Comparison of ENCODE assay signal across 14 cellular contexts in the genomic region with DNA sequence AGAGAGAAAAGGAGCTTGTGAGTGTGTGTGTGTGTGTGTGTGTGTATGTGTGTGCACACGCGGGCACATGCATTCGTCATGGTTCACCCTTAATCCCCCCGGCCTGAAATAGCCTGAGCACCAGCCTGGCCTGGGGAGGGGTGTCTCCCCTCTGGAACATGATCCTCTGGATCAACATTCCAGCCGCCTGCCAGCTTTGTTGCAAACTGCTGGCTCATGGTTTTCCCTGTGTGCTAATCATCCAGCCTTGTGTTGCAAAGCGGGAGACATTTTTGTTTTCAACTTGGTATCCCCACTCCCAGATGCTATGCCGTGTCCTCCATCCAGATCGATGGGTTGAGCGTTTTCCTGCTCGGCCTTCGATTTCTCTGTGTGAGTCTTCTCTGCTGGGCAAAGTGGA.
A peak's percentile ranks its signal among the peaks of the same experiment; 100 is the strongest.
DNase-seq lines count a peak whose midpoint lies in the region; ATAC-seq and TF ChIP-seq lines count a peak whose summit lies in the region.
"Had no signal": no experiment of that assay in that cellular context is flagged by ENCODE, and none has a peak within 500 bp of the region (broad histone marks: within the 10 kb centered on the region; RNA-seq: fewer than 3 reads in every experiment).

No MANE protein-coding gene starts in this region.

- no peaks in the 10 kb centered on the region for H3K9me3 Mint-ChIP-seq in endothelial cell (ENCODE audit: unreplicated experiment)
- H3K9me3 Mint-ChIP-seq: dendritic cell treated with granulocyte-macrophage colony-stimulating factor and Interleukin-4, amounts not matched to agents 40 ng/mL and 50 ng/mL, for 4 days; stimulated activated naive B cell treated with anti-CD40 and anti-IgM and Interleukin-4, amounts not matched to agents 10 μg/mL and 1 μg/mL and 100 μg/mL, for 72 hours had no signal

- H3K9me3 ChIP-seq in T-helper 17 cell (ENCODE audit: control insufficient read depth, low read length, poor library complexity, severe bottlenecking) (no peaks in the 10 kb centered on the region), aorta (ENCODE audit: control insufficient read depth, low read length) (no peaks in the 10 kb centered on the region), thyroid gland (no peaks in the 10 kb centered on the region)
- H3K9me3 ChIP-seq: Peyer's patch, vagina had no signal

- H3K4me3 Mint-ChIP-seq in T-helper 17 cell (no peak overlapping the region), endothelial cell (ENCODE audit: unreplicated experiment) (no peak overlapping the region)
- H3K4me3 Mint-ChIP-seq: activated naive CD8-positive, alpha-beta T cell; dendritic cell treated with granulocyte-macrophage colony-stimulating factor and Interleukin-4, amounts not matched to agents 40 ng/mL and 50 ng/mL, for 4 days; stimulated activated naive B cell treated with anti-CD40 and anti-IgM and Interleukin-4, amounts not matched to agents 10 μg/mL and 1 μg/mL and 100 μg/mL, for 72 hours had no signal

- H3K27ac Mint-ChIP-seq in T-helper 17 cell: peak overlapping the region; percentile 39
- peak overlapping the region; percentile 26 for H3K27ac Mint-ChIP-seq in endothelial cell (ENCODE audit: unreplicated experiment)
- H3K27ac Mint-ChIP-seq: activated naive CD8-positive, alpha-beta T cell; CD14-positive monocyte; dendritic cell treated with granulocyte-macrophage colony-stimulating factor and Interleukin-4, amounts not matched to agents 40 ng/mL and 50 ng/mL, for 4 days; stimulated activated naive B cell treated with anti-CD40 and anti-IgM and Interleukin-4, amounts not matched to agents 10 μg/mL and 1 μg/mL and 100 μg/mL, for 72 hours had no signal

- no peaks in the 10 kb centered on the region for H3K36me3 ChIP-seq in aorta (ENCODE audit: control insufficient read depth in 1 of 2, insufficient read depth in 2 of 2, low read length in 1 of 2)
- peaks cover 8 to 12% of the 10 kb centered on the region in 2 donors for H3K36me3 ChIP-seq in thyroid gland
- H3K36me3 ChIP-seq: Peyer's patch, vagina had no signal

- ATAC-seq in T-helper 17 cell (no peak), aorta (ENCODE audit: low FRiP score) (peak; percentile 55)
- ATAC-seq: activated CD4-positive, CD25-positive, alpha-beta regulatory T cell treated with anti-CD3 and anti-CD28 coated beads, Interleukin-2, amount 50 U/mL, for 24 hours; stimulated activated naive B cell treated with anti-CD40 and anti-IgM and Interleukin-4, amounts not matched to agents 10 μg/mL and 1 μg/mL and 100 μg/mL, for 72 hours had no signal

- H3K36me3 Mint-ChIP-seq in T-helper 17 cell (ENCODE audit: low read depth): no peaks in the 10 kb centered on the region
- H3K36me3 Mint-ChIP-seq in endothelial cell (ENCODE audit: low read depth, unreplicated experiment): peaks cover 26% of the 10 kb centered on the region
- H3K36me3 Mint-ChIP-seq: activated naive CD8-positive, alpha-beta T cell; CD14-positive monocyte; stimulated activated naive B cell treated with anti-CD40 and anti-IgM and Interleukin-4, amounts not matched to agents 10 μg/mL and 1 μg/mL and 100 μg/mL, for 72 hours had no signal

- no peak overlapping the region for H3K4me3 ChIP-seq in aorta (ENCODE audit: low read length in 2 of 2)
- no peak overlapping the region for H3K4me3 ChIP-seq in thyroid gland (replicated peaks in 1 of 3)
- H3K4me3 ChIP-seq: Peyer's patch, vagina had no signal

- H3K4me1 Mint-ChIP-seq in T-helper 17 cell: peaks cover 15% of the 10 kb centered on the region
- peaks cover 69% of the 10 kb centered on the region for H3K4me1 Mint-ChIP-seq in endothelial cell (ENCODE audit: unreplicated experiment)

- H3K27ac ChIP-seq in aorta (ENCODE audit: low read depth in 1 of 2, low read length in 2 of 2) (no peak overlapping the region), thyroid gland (no peak overlapping the region)
- H3K27ac ChIP-seq: Peyer's patch, vagina had no signal

- H3K4me1 ChIP-seq in aorta (ENCODE audit: control insufficient read depth in 1 of 2, insufficient read depth in 2 of 2, low read length in 2 of 2): no peaks in the 10 kb centered on the region
- no peaks in the 10 kb centered on the region for H3K4me1 ChIP-seq in thyroid gland
- H3K4me1 ChIP-seq: Peyer's patch had no signal

- H3K27me3 ChIP-seq in aorta (ENCODE audit: control insufficient read depth in 1 of 2, insufficient read depth in 2 of 2, low read length in 1 of 2): no peaks in the 10 kb centered on the region
- no peaks in the 10 kb centered on the region for H3K27me3 ChIP-seq in thyroid gland
- H3K27me3 ChIP-seq: Peyer's patch, vagina had no signal

- DNase-seq in T-helper 17 cell: no peak
- no peak for DNase-seq in endothelial cell (ENCODE audit: low spot score)
- DNase-seq in myocyte (ENCODE audit: low read depth): peak; percentile 84
- DNase-seq in aorta: peak in 1 of 2 donors; percentile 74
- DNase-seq in thyroid gland: no peak
- DNase-seq in DMS79 (lab: John Stamatoyannopoulos, UW): no peak
- no peak for DNase-seq in SK-N-DZ (ENCODE audit: low spot score)
- DNase-seq: stimulated activated naive B cell treated with anti-CD40 and anti-IgM and Interleukin-4, amounts not matched to agents 10 μg/mL and 1 μg/mL and 100 μg/mL, for 72 hours had no signal

- WGBS in aorta, 2 donors: 62 to 67% methylated on average over 11 of the region's 11 CpGs
- 86 to 94% methylated on average over 11 of the region's 11 CpGs for WGBS in thyroid gland, 2 donors

- H3K27me3 Mint-ChIP-seq in T-helper 17 cell (peaks cover 89% of the 10 kb centered on the region), endothelial cell (ENCODE audit: unreplicated experiment) (peaks cover 10% of the 10 kb centered on the region)

- intact Hi-C loops in aorta (cut with DNase I): no loop called here
- intact Hi-C loops in thyroid gland (cut with DNase I): loop anchor here (5.0 kb wide), 1 partner anchor 49 kb away; no protein-coding TSS in a partner anchor

- no peak for TF ChIP-seq POLR2A in thyroid gland (IDR thresholded peaks at IDR 0.05)

- no peak for TF ChIP-seq CTCF in endothelial cell (IDR thresholded peaks at IDR 0.05; ENCODE audit: unreplicated experiment)
- no peak for TF ChIP-seq CTCF in thyroid gland (IDR thresholded peaks at IDR 0.05)
